Comparison of ENCODE assay signal across 14 cellular contexts in the genomic region with DNA sequence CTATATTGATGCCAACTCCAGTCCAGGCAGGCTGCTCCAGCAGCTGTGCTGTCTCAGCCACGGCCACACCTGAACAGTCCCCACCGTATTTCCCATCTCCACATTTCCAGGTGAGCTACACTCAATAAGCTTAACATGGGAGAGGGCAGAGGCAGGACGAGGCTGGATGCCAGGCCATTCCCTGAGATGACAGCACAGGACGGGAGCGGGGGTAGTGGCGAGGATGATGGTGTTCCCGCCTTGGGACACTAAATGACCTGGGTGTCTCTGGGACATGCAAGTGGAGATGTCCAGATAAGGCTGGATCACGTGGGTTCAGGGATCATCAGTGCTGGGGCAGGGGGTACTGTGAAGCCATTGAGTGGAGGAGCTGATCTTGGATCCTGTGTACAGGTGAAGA. TPM values are rescaled to one million over a fixed set of nuclear protein-coding genes. Genes with fewer than 3 reads are reported as not detected.
"Had no signal": no experiment of that assay in that cellular context is flagged by ENCODE, and none has a peak within 500 bp of the region (broad histone marks: within the 10 kb centered on the region; RNA-seq: fewer than 3 reads in every experiment).

No MANE protein-coding gene starts in this region.

- DNase-seq: activated CD4-positive, alpha-beta T cell treated with anti-CD3 and anti-CD28 coated beads, Interleukin-2, amount 10 ng/mL, durations not matched to agents 24 days and 14 days; activated naive CD4-positive, alpha-beta T cell treated with anti-CD3 and anti-CD28 coated beads, Interleukin-2, amount 50 U/mL, for 16 hours; islet precursor cell; mesendoderm; retina; stimulated activated CD4-positive, alpha-beta T cell treated with anti-CD3 and anti-CD28 coated beads, Interleukin-2, amount 100 ng/mL, for 24 hours; stimulated activated naive B cell treated with anti-CD40 and anti-IgM and Interleukin-4, amounts not matched to agents 10 μg/mL and 1 μg/mL and 100 μg/mL, for 72 hours; substantia nigra; T-helper 17 cell had no signal

- H3K27me3 ChIP-seq: body of pancreas had no signal

- H3K9me3 Mint-ChIP-seq: activated CD4-positive, alpha-beta T cell treated with anti-CD3 and anti-CD28 coated beads, Interleukin-2, amount 10 ng/mL, durations not matched to agents 24 days and 14 days; activated T-helper 17 cell treated with anti-CD3 and anti-CD28 coated beads, Interleukin-2, amount 50 U/mL, for 72 hours; stimulated activated naive B cell treated with anti-CD40 and anti-IgM and Interleukin-4, amounts not matched to agents 10 μg/mL and 1 μg/mL and 100 μg/mL, for 72 hours; type B pancreatic cell; WTC11 had no signal

- H3K4me1 ChIP-seq: body of pancreas had no signal

- FAIRE-seq: endometrium had no signal

- H3K4me3 Mint-ChIP-seq: activated CD4-positive, alpha-beta T cell treated with anti-CD3 and anti-CD28 coated beads, Interleukin-2, amount 10 ng/mL, durations not matched to agents 24 days and 14 days; activated T-helper 17 cell treated with anti-CD3 and anti-CD28 coated beads, Interleukin-2, amount 50 U/mL, for 72 hours; stimulated activated naive B cell treated with anti-CD40 and anti-IgM and Interleukin-4, amounts not matched to agents 10 μg/mL and 1 μg/mL and 100 μg/mL, for 72 hours; T-helper 17 cell; type B pancreatic cell; WTC11 had no signal

- H3K4me1 Mint-ChIP-seq: activated CD4-positive, alpha-beta T cell treated with anti-CD3 and anti-CD28 coated beads, Interleukin-2, amount 10 ng/mL, durations not matched to agents 24 days and 14 days; activated T-helper 17 cell treated with anti-CD3 and anti-CD28 coated beads, Interleukin-2, amount 50 U/mL, for 72 hours; stimulated activated naive B cell treated with anti-CD40 and anti-IgM and Interleukin-4, amounts not matched to agents 10 μg/mL and 1 μg/mL and 100 μg/mL, for 72 hours had no signal

- H3K27me3 Mint-ChIP-seq: type B pancreatic cell had no signal

- H3K36me3 Mint-ChIP-seq: stimulated activated naive B cell treated with anti-CD40 and anti-IgM and Interleukin-4, amounts not matched to agents 10 μg/mL and 1 μg/mL and 100 μg/mL, for 72 hours; type B pancreatic cell; WTC11 had no signal

- H3K27ac ChIP-seq: body of pancreas had no signal

- H3K4me3 ChIP-seq: body of pancreas had no signal

- H3K27ac Mint-ChIP-seq: activated CD4-positive, alpha-beta T cell treated with anti-CD3 and anti-CD28 coated beads, Interleukin-2, amount 10 ng/mL, durations not matched to agents 24 days and 14 days; activated T-helper 17 cell treated with anti-CD3 and anti-CD28 coated beads, Interleukin-2, amount 50 U/mL, for 72 hours; stimulated activated naive B cell treated with anti-CD40 and anti-IgM and Interleukin-4, amounts not matched to agents 10 μg/mL and 1 μg/mL and 100 μg/mL, for 72 hours; T-helper 17 cell; type B pancreatic cell; WTC11 had no signal

- H3K9me3 ChIP-seq: body of pancreas had no signal

RNA-seq across cellular contexts. Expression of a gene that starts 29.5 kb away (rescaled TPM):
- total RNA-seq: activated CD4-positive, alpha-beta T cell treated with anti-CD3 and anti-CD28 coated beads, Interleukin-2, amount 10 ng/mL, durations not matched to agents 24 days and 14 days had no signal
